ENCODE assay signal across 8 cellular contexts in the genomic region with DNA sequence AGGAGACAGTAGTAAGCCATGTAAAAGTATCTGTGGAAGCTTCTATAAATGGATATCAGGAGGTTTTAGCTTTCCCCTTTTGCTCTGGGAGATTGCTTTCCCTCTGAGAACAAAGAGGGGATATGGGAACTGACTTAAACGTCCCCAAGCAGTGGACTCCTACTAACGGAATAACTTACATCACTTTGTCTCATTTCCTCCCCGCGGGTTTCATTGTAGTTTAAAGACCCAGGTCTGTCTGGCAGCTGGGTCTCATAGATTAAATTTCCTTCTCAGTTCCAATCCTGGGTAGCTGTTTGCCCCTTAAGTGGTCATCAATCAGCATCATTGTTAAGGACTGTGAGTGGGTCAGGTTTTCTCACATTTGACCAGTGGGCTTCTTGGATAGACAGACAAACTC.
"Had no signal": no experiment of that assay in that cellular context is flagged by ENCODE, and none has a peak within 500 bp of the region (broad histone marks: within the 10 kb centered on the region; RNA-seq: fewer than 3 reads in every experiment).

No MANE protein-coding gene starts in this region.

- H3K9ac ChIP-seq: parathyroid adenoma had no signal

- DNase-seq: amygdala, cerebellar nuclear complex, hippocampal formation, tibial artery had no signal

- H3K36me3 ChIP-seq: tibial artery, vagina had no signal

- H3K9me3 Mint-ChIP-seq: dendritic cell treated with granulocyte-macrophage colony-stimulating factor and Interleukin-4, amounts not matched to agents 40 ng/mL and 50 ng/mL, for 4 days had no signal

- H3K36me3 Mint-ChIP-seq: activated naive CD4-positive, alpha-beta T cell treated with anti-CD3 and anti-CD28 coated beads, Interleukin-2, amount 50 U/mL, for 72 hours had no signal

- H3K27me3 ChIP-seq: tibial artery, vagina had no signal

- H3K4me3 Mint-ChIP-seq: dendritic cell treated with granulocyte-macrophage colony-stimulating factor and Interleukin-4, amounts not matched to agents 40 ng/mL and 50 ng/mL, for 4 days had no signal

- H3K27ac ChIP-seq: parathyroid adenoma, tibial artery, vagina had no signal

- H3K4me3 ChIP-seq: tibial artery, vagina had no signal

- H3K27me3 Mint-ChIP-seq: dendritic cell treated with granulocyte-macrophage colony-stimulating factor and Interleukin-4, amounts not matched to agents 40 ng/mL and 50 ng/mL, for 4 days had no signal

- H3K27ac Mint-ChIP-seq: activated naive CD4-positive, alpha-beta T cell treated with anti-CD3 and anti-CD28 coated beads, Interleukin-2, amount 50 U/mL, for 72 hours; dendritic cell treated with granulocyte-macrophage colony-stimulating factor and Interleukin-4, amounts not matched to agents 40 ng/mL and 50 ng/mL, for 4 days had no signal

- H3K9me3 ChIP-seq: vagina had no signal

- H3K4me1 ChIP-seq: parathyroid adenoma, tibial artery, vagina had no signal
